ENCODE assay signal across 18 cellular contexts in the genomic region with DNA sequence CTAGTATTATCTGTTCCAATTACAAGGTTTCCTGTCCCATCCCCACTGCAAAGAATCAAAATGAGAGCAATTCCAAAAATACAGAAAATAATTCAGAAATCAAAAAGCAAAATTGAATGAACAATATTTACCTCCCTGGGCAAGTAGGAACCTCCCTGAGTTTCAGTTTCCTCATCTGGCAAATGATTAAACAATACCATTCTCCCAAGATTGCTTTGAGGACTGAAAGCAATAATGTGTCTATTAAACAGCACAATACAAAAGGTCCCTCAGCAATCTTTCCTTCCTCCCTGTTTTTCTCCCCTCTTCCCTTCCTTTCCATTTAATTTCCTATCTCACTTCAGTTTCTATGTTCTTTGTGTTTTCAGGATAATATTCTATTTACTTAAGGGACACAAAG.
"Had no signal": no experiment of that assay in that cellular context is flagged by ENCODE, and none has a peak within 500 bp of the region (broad histone marks: within the 10 kb centered on the region; RNA-seq: fewer than 3 reads in every experiment).

No MANE protein-coding gene starts in this region.

- DNase-seq: activated CD4-positive, alpha-beta T cell treated with anti-CD3 and anti-CD28 coated beads, Interleukin-2, amount 10 ng/mL, durations not matched to agents 7 days and 5 days; activated CD4-positive, CD25-positive, alpha-beta regulatory T cell treated with anti-CD3 and anti-CD28 coated beads, Interleukin-2, amount 50 U/mL, for 72 hours; activated CD8-positive, alpha-beta memory T cell treated with anti-CD3 and anti-CD28 coated beads, Interleukin-2, amount 10 ng/mL, durations not matched to agents 7 days and 5 days; activated CD8-positive, alpha-beta T cell treated with anti-CD3 and anti-CD28 coated beads for 36 hours; activated T-cell treated with anti-CD3 and anti-CD28 coated beads for 4 hours; aorta; effector CD8-positive, alpha-beta T cell; kidney glomerular epithelial cell; left ventricle myocardium superior; mammary epithelial cell; midbrain; small intestine; stimulated activated CD4-positive, alpha-beta T cell treated with anti-CD3 and anti-CD28 coated beads, Interleukin-15, amount 100 ng/mL, for 24 hours; stomach; T-helper 17 cell had no signal

- ATAC-seq: activated CD8-positive, alpha-beta memory T cell treated with anti-CD3 and anti-CD28 coated beads, Interleukin-2, amount 10 ng/mL, durations not matched to agents 7 days and 5 days; activated CD8-positive, alpha-beta T cell treated with anti-CD3 and anti-CD28 coated beads for 36 hours; activated naive CD4-positive, alpha-beta T cell treated with anti-CD3 and anti-CD28 coated beads, Interleukin-2, amount 50 U/mL, for 72 hours; left ventricle myocardium superior; sciatic nerve; stimulated activated memory B cell treated with anti-CD40 and anti-IgM and Interleukin-4, amounts not matched to agents 10 μg/mL and 1 μg/mL and 100 μg/mL, for 72 hours; T-helper 17 cell had no signal
